Comparison of ENCODE assay signal across 17 cellular contexts in genomic region chr12:119819322-119819721, GRCh38. TPM values are rescaled to one million over a fixed set of nuclear protein-coding genes. Genes with fewer than 3 reads are reported as not detected.
DNase-seq lines count a peak whose midpoint lies in the region; ATAC-seq and TF ChIP-seq lines count a peak whose summit lies in the region.
"Had no signal": no experiment of that assay in that cellular context is flagged by ENCODE, and none has a peak within 500 bp of the region (broad histone marks: within the 10 kb centered on the region; RNA-seq: fewer than 3 reads in every experiment).

No MANE protein-coding gene starts in this region.

- TF ChIP-seq CTCF in HFFc6 (IDR thresholded peaks at IDR 0.05): no peak

- CTCF ChIA-PET in HEK293T (lab: Yijun Ruan, JAX): interaction anchor here (0.8 kb wide), 1 partner anchor 15 kb away, joined by 3 read pairs; no protein-coding TSS in a partner anchor

- no peaks in the 10 kb centered on the region; the same call in none of the 2 replicates for H3K4me1 Mint-ChIP-seq in HFFc6 (ENCODE audit: low read depth)
- H3K4me1 Mint-ChIP-seq: CD4-positive, alpha-beta memory T cell; GM23338 had no signal

- peaks cover 8% of the 10 kb centered on the region; the same call in 1 of the 2 replicates for H3K36me3 ChIP-seq in SK-N-MC (ENCODE audit: insufficient read depth, low read length)

- DNase-seq in COR-L47 (lab: John Stamatoyannopoulos, UW): peak; percentile 68
- no peak for DNase-seq in HEK293T (ENCODE audit: extremely low spot score)
- peak; percentile 2 for DNase-seq in SK-N-MC (ENCODE audit: low read depth, low spot score)
- no peak for DNase-seq in HFFc6
- DNase-seq: Calu3; CD4-positive, alpha-beta memory T cell; DMS79 treated with DMSO at 0.1 percent for 48 hours; GF-D8; IMR-90 had no signal

- peaks cover 15% of the 10 kb centered on the region for H3K36me3 Mint-ChIP-seq in HFFc6 (ENCODE audit: low read depth)
- H3K36me3 Mint-ChIP-seq: CD4-positive, alpha-beta memory T cell had no signal

- H3K27ac ChIP-seq in SK-N-MC: no peak overlapping the region
- H3K27ac ChIP-seq: A549, BLaER1 had no signal

- no peak overlapping the region for H3K27ac Mint-ChIP-seq in HFFc6
- H3K27ac Mint-ChIP-seq: CD4-positive, alpha-beta memory T cell; GM23338 had no signal

- H3K4me3 Mint-ChIP-seq in HFFc6: no peak overlapping the region
- H3K4me3 Mint-ChIP-seq: CD14-positive monocyte; CD4-positive, alpha-beta memory T cell; GM23338 had no signal

- H3K4me3 ChIP-seq in SK-N-MC: no peak overlapping the region
- H3K4me3 ChIP-seq: A549, BLaER1, GM23338, K562 had no signal

- H3K9me3 Mint-ChIP-seq in HFFc6: no peaks in the 10 kb centered on the region
- H3K9me3 Mint-ChIP-seq: CD14-positive monocyte; CD4-positive, alpha-beta memory T cell; GM23338 had no signal

- H3K9me3 ChIP-seq in SK-N-MC (ENCODE audit: low read depth, low read length): no peaks in the 10 kb centered on the region
- H3K9me3 ChIP-seq: A549 had no signal

- POLR2A ChIA-PET in HEK293T (lab: Yijun Ruan, JAX): no interaction called here

- ATAC-seq in HG02678 (IDR thresholded peaks at IDR 0.05; ENCODE audit: unreplicated experiment) (no peak), HG03469 (IDR thresholded peaks at IDR 0.05; ENCODE audit: unreplicated experiment) (no peak)
- ATAC-seq: A549, GM23338, HCT116, K562 had no signal

- no peak overlapping the region for H3K9ac ChIP-seq in SK-N-MC (ENCODE audit: insufficient read length)
- H3K9ac ChIP-seq: BLaER1 had no signal

- H3K27me3 Mint-ChIP-seq in HFFc6 (ENCODE audit: insufficient read depth): no peaks in the 10 kb centered on the region
- H3K27me3 Mint-ChIP-seq: CD4-positive, alpha-beta memory T cell had no signal

TF ChIP-seq in HEK293T, 16 proteins besides CTCF, POLR2A, EP300 and RAD21:
- no peak for TF ChIP-seq TARDBP (IDR thresholded peaks at IDR 0.05)
- TF ChIP-seq PKNOX1 (IDR thresholded peaks at IDR 0.05): peak; percentile 68

RNA-seq across cellular contexts. Expression of gene CIT, which starts 57.8 kb away (rescaled TPM):
- total RNA-seq in HFFc6 (2021; fragmentation: NEBNext Ultra II Directional; extraction: Animal tissue kit (Norgen Biotek cat#: 25700)): 10 to 100 TPM; 23.1 to 55.5 (median 48.3) TPM

Comparison
In these comparisons a context has a peak if more than half of its experiments do, and no peak if none do; other contexts are left out.
1. DNase-seq: peak in COR-L47 (single experiment) and SK-N-MC (single experiment); none in HEK293T (single experiment) and HFFc6 (single experiment).